Comparison of ENCODE assay signal across 17 cellular contexts in the genomic region with DNA sequence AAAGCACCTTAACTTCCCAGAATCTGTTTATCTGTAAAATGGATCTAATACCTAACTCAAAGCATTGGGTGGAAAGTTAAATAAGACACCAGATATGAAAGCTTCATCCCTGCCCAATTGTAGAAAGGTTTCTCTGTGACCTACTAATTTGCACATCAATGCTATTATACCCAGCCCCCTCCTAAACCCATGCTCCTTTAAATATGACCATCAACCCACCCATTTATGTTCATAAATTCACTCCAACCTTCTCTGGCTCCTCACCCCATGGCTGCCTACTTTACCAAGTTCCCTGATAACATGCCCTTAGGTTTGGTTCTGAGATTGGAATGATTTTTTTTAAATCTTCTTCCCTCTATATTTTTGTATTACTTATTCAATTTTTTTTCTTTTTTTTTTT. TPM values are rescaled to one million over a fixed set of nuclear protein-coding genes. Genes with fewer than 3 reads are reported as not detected.
DNase-seq lines count a peak whose midpoint lies in the region; ATAC-seq and TF ChIP-seq lines count a peak whose summit lies in the region.
"Had no signal": no experiment of that assay in that cellular context is flagged by ENCODE, and none has a peak within 500 bp of the region (broad histone marks: within the 10 kb centered on the region; RNA-seq: fewer than 3 reads in every experiment).

No MANE protein-coding gene starts in this region.

- no peak overlapping the region for H2AFZ ChIP-seq in DND-41 (ENCODE audit: low read depth, low read length)
- H2AFZ ChIP-seq in trophoblast cell (ENCODE audit: insufficient read depth, low read length, poor library complexity): no peak overlapping the region

- peaks cover 25% of the 10 kb centered on the region for H3K36me3 Mint-ChIP-seq in activated CD4-positive, alpha-beta T cell treated with anti-CD3 and anti-CD28 coated beads for 36 hours (ENCODE audit: low read depth)
- H3K36me3 Mint-ChIP-seq in activated CD4-positive, alpha-beta memory T cell treated with anti-CD3 and anti-CD28 coated beads, Interleukin-2, amount 10 ng/mL, durations not matched to agents 7 days and 5 days (ENCODE audit: low read depth): peaks cover 24% of the 10 kb centered on the region
- H3K36me3 Mint-ChIP-seq in naive thymus-derived CD4-positive, alpha-beta T cell: peaks cover 0 to 27% (median 8%) of the 10 kb centered on the region in 5 donors

- no peak overlapping the region for H4K8ac ChIP-seq in trophoblast cell (ENCODE audit: low read depth, low read length)

- H4K12ac ChIP-seq in trophoblast cell (ENCODE audit: low read depth, low read length): no peak overlapping the region

- H2BK5ac ChIP-seq in trophoblast cell (ENCODE audit: low read depth, low read length, poor library complexity): no peak overlapping the region

- peak overlapping the region; percentile 93 for H3K4me3 Mint-ChIP-seq in activated CD4-positive, alpha-beta T cell treated with anti-CD3 and anti-CD28 coated beads for 36 hours
- peak overlapping the region; percentile 19 for H3K4me3 Mint-ChIP-seq in activated CD4-positive, alpha-beta memory T cell treated with anti-CD3 and anti-CD28 coated beads, Interleukin-2, amount 10 ng/mL, durations not matched to agents 7 days and 5 days
- peak overlapping the region in 9 of 10 donors; percentile 15 to 98 (median 50) for H3K4me3 Mint-ChIP-seq in naive thymus-derived CD4-positive, alpha-beta T cell

- no peak overlapping the region for H2BK12ac ChIP-seq in trophoblast cell (ENCODE audit: low read length)

- no peaks in the 10 kb centered on the region for H3K27me3 Mint-ChIP-seq in activated CD4-positive, alpha-beta T cell treated with anti-CD3 and anti-CD28 coated beads for 36 hours
- no peaks in the 10 kb centered on the region for H3K27me3 Mint-ChIP-seq in activated CD4-positive, alpha-beta memory T cell treated with anti-CD3 and anti-CD28 coated beads, Interleukin-2, amount 10 ng/mL, durations not matched to agents 7 days and 5 days
- H3K27me3 Mint-ChIP-seq in naive thymus-derived CD4-positive, alpha-beta T cell: no peaks in the 10 kb centered on the region

- no peak overlapping the region for H3K27ac Mint-ChIP-seq in activated CD4-positive, alpha-beta T cell treated with anti-CD3 and anti-CD28 coated beads for 36 hours
- no peak overlapping the region for H3K27ac Mint-ChIP-seq in activated CD4-positive, alpha-beta memory T cell treated with anti-CD3 and anti-CD28 coated beads, Interleukin-2, amount 10 ng/mL, durations not matched to agents 7 days and 5 days
- H3K27ac Mint-ChIP-seq in naive thymus-derived CD4-positive, alpha-beta T cell: peak overlapping the region in 1 of 9 donors; percentile 66
- H3K27ac Mint-ChIP-seq: HFFc6 had no signal

- intact Hi-C loops in activated CD4-positive, alpha-beta T cell treated with anti-CD3 and anti-CD28 coated beads for 36 hours (cut with DNase I, micrococcal nuclease): loop anchor here in 1 of 2 experiments (5.0 kb wide), 1 partner anchor 756 kb away; a partner anchor contains a TSS
- intact Hi-C loops in naive thymus-derived CD4-positive, alpha-beta T cell (cut with micrococcal nuclease): no loop called here
- intact Hi-C loops in posterior cingulate gyrus (cut with DNase I): no loop called here

- DNase-seq in activated CD4-positive, alpha-beta T cell treated with anti-CD3 and anti-CD28 coated beads for 36 hours: no peak
- no peak for DNase-seq in activated CD4-positive, alpha-beta T cell treated with anti-CD3 and anti-CD28 coated beads, Interleukin-2, amount 50 U/mL, for 4 hours
- DNase-seq in DND-41 (no peak), posterior cingulate gyrus (no peak), trophoblast cell (no peak)
- DNase-seq in activated CD4-positive, alpha-beta memory T cell treated with anti-CD3 and anti-CD28 coated beads, Interleukin-2, amount 10 ng/mL, durations not matched to agents 7 days and 5 days: no peak
- DNase-seq in naive thymus-derived CD4-positive, alpha-beta T cell: no peak
- DNase-seq in activated effector memory CD4-positive, alpha-beta T cell treated with Interleukin-2 at 50 U/mL for 16 hours: no peak
- DNase-seq: activated CD8-positive, alpha-beta memory T cell treated with anti-CD3 and anti-CD28 coated beads, Interleukin-2, amount 50 U/mL, for 4 hours; DMS79 treated with DMSO at 0.1 percent for 48 hours; HFFc6; islet precursor cell; NCI-H2227 treated with DMSO at 0.1 percent for 48 hours; NK-92 treated with Interleukin-12 subunit alpha and Interleukin-12 subunit beta, amount 100 ng/mL, for 24 hours; stimulated activated naive CD4-positive, alpha-beta T cell; WERI-Rb-1 had no signal

- ATAC-seq in activated CD4-positive, alpha-beta T cell treated with anti-CD3 and anti-CD28 coated beads for 36 hours: no peak
- no peak for ATAC-seq in DND-41 (ENCODE audit: insufficient read depth, low read depth)
- no peak for ATAC-seq in naive thymus-derived CD4-positive, alpha-beta T cell

- H2BK120ac ChIP-seq in trophoblast cell (ENCODE audit: insufficient read depth, low read length, poor library complexity): no peak overlapping the region

- H3K4me3 ChIP-seq in DND-41 (ENCODE audit: low read depth in 1 of 2, low read length in 2 of 2): no peak overlapping the region; a peak in 1 of 4 replicates
- H3K4me3 ChIP-seq in naive thymus-derived CD4-positive, alpha-beta T cell (ENCODE audit: low read length): no peak overlapping the region
- no peak overlapping the region for H3K4me3 ChIP-seq in trophoblast cell (ENCODE audit: low read depth, low read length)

- peaks cover 31% of the 10 kb centered on the region for H3K4me1 Mint-ChIP-seq in activated CD4-positive, alpha-beta T cell treated with anti-CD3 and anti-CD28 coated beads for 36 hours
- H3K4me1 Mint-ChIP-seq in activated CD4-positive, alpha-beta memory T cell treated with anti-CD3 and anti-CD28 coated beads, Interleukin-2, amount 10 ng/mL, durations not matched to agents 7 days and 5 days: peaks cover 42% of the 10 kb centered on the region
- H3K4me1 Mint-ChIP-seq in naive thymus-derived CD4-positive, alpha-beta T cell: peaks cover 32 to 70% (median 48%) of the 10 kb centered on the region in 7 donors

- H3K4me1 ChIP-seq in DND-41 (ENCODE audit: insufficient read depth, low read length) (peaks cover 36% of the 10 kb centered on the region), trophoblast cell (ENCODE audit: control insufficient read depth in 1 of 2, insufficient read depth in 2 of 2, low read length in 2 of 2) (peaks cover 9 to 15% of the 10 kb centered on the region in 2 experiments)
- peaks cover 20 to 21% of the 10 kb centered on the region in 2 donors for H3K4me1 ChIP-seq in naive thymus-derived CD4-positive, alpha-beta T cell (ENCODE audit: control insufficient read depth in 2 of 2, insufficient read depth in 2 of 2, low read length in 2 of 2)

- peaks cover 35% of the 10 kb centered on the region for H3K36me3 ChIP-seq in DND-41 (ENCODE audit: insufficient read depth, low read length)
- peaks cover 0 to 40% (median 0%) of the 10 kb centered on the region in 3 experiments for H3K36me3 ChIP-seq in naive thymus-derived CD4-positive, alpha-beta T cell (ENCODE audit: control insufficient read depth in 2 of 3, insufficient read depth in 3 of 3, low read length in 3 of 3)
- peaks cover 5 to 13% of the 10 kb centered on the region in 2 experiments for H3K36me3 ChIP-seq in trophoblast cell (ENCODE audit: control insufficient read depth in 1 of 2, insufficient read depth in 2 of 2, low read length in 2 of 2)

- no peaks in the 10 kb centered on the region for H3K9me3 ChIP-seq in DND-41 (ENCODE audit: insufficient read depth, low read length, severe bottlenecking)
- H3K9me3 ChIP-seq in naive thymus-derived CD4-positive, alpha-beta T cell (ENCODE audit: control insufficient read depth in 2 of 3, low read length in 3 of 3): no peaks in the 10 kb centered on the region
- H3K9me3 ChIP-seq in trophoblast cell (ENCODE audit: insufficient read depth, low read depth, low read length): no peaks in the 10 kb centered on the region

- no peak overlapping the region for H3K23ac ChIP-seq in trophoblast cell (ENCODE audit: low read length)

- CTCF ChIA-PET in activated CD4-positive, alpha-beta T cell treated with anti-CD3 and anti-CD28 coated beads for 36 hours (lab: Charles Lee): interaction anchor here (0.6 kb wide), 1 partner anchor 938 kb away, joined by 4 read pairs; no protein-coding TSS in a partner anchor
- CTCF ChIA-PET in activated CD4-positive, alpha-beta memory T cell treated with anti-CD3 and anti-CD28 coated beads, Interleukin-2, amount 10 ng/mL, durations not matched to agents 7 days and 5 days (lab: Charles Lee): no interaction called here
- CTCF ChIA-PET in naive thymus-derived CD4-positive, alpha-beta T cell (lab: Charles Lee): no interaction called here

- H3K4ac ChIP-seq in trophoblast cell (ENCODE audit: low read depth, low read length): no peak overlapping the region

- H4K20me1 ChIP-seq in DND-41 (ENCODE audit: insufficient read depth, low read length): peaks cover 10% of the 10 kb centered on the region; the same call in 1 of the 2 replicates

- peaks cover 2% of the 10 kb centered on the region for H3K79me1 ChIP-seq in trophoblast cell (ENCODE audit: low read length)

- H3K27ac ChIP-seq in DND-41 (ENCODE audit: low read length) (no peak overlapping the region), trophoblast cell (ENCODE audit: low read depth, low read length) (no peak overlapping the region)
- H3K27ac ChIP-seq in naive thymus-derived CD4-positive, alpha-beta T cell (ENCODE audit: low read depth, low read length): no peak overlapping the region
- H3K27ac ChIP-seq: RWPE1, WERI-Rb-1 had no signal

- H3K4me2 ChIP-seq in DND-41 (ENCODE audit: insufficient read depth, low read length): peak overlapping the region; percentile 42; the same call in 1 of the 2 replicates
- H3K4me2 ChIP-seq in trophoblast cell (ENCODE audit: low read length): no peak overlapping the region

- TF ChIP-seq CTCF in DND-41 (IDR thresholded peaks at IDR 0.05; ENCODE audit: borderline replicate concordance, extremely low read depth, low read length, poor library complexity, severe bottlenecking): no peak

- no peak overlapping the region for H3K14ac ChIP-seq in trophoblast cell (ENCODE audit: low read length)

- H3K18ac ChIP-seq in trophoblast cell (ENCODE audit: low read length): no peak overlapping the region

- no peaks in the 10 kb centered on the region for H3K27me3 ChIP-seq in DND-41 (ENCODE audit: insufficient read depth, low read length, poor library complexity)
- H3K27me3 ChIP-seq in naive thymus-derived CD4-positive, alpha-beta T cell (ENCODE audit: control insufficient read depth in 2 of 2, insufficient read depth in 2 of 2, low read length in 2 of 2): no peaks in the 10 kb centered on the region
- H3K27me3 ChIP-seq in trophoblast cell (ENCODE audit: insufficient read depth, low read length): no peaks in the 10 kb centered on the region

- no peak overlapping the region for H4K91ac ChIP-seq in trophoblast cell (ENCODE audit: low read depth, low read length)

- POLR2A ChIA-PET in activated CD4-positive, alpha-beta T cell treated with anti-CD3 and anti-CD28 coated beads for 36 hours (lab: Charles Lee): no interaction called here
- POLR2A ChIA-PET in activated CD4-positive, alpha-beta memory T cell treated with anti-CD3 and anti-CD28 coated beads, Interleukin-2, amount 10 ng/mL, durations not matched to agents 7 days and 5 days (lab: Charles Lee): interaction anchor here (1.2 to 3.1 kb wide), 2 partner anchors 40 to 44 kb away, joined by 5 to 30 read pairs; a partner anchor contains a TSS
- POLR2A ChIA-PET in naive thymus-derived CD4-positive, alpha-beta T cell (lab: Charles Lee): interaction anchor here (0.7 to 1.3 kb wide), 2 partner anchors 14 to 41 kb away, joined by 3 read pairs; no protein-coding TSS in a partner anchor

- H3K79me2 ChIP-seq in DND-41 (ENCODE audit: insufficient read depth, low read length) (peaks cover 69% of the 10 kb centered on the region), trophoblast cell (ENCODE audit: control insufficient read depth, insufficient read depth, low read length, poor library complexity) (peaks cover 4% of the 10 kb centered on the region)

- H3K9ac ChIP-seq in DND-41 (ENCODE audit: low read depth, low read length) (no peak overlapping the region), trophoblast cell (ENCODE audit: low read length) (no peak overlapping the region)

- no peak overlapping the region for H2AK5ac ChIP-seq in trophoblast cell (ENCODE audit: low read length)

- H3K9me3 Mint-ChIP-seq in activated CD4-positive, alpha-beta T cell treated with anti-CD3 and anti-CD28 coated beads for 36 hours (ENCODE audit: low read depth): no peaks in the 10 kb centered on the region
- H3K9me3 Mint-ChIP-seq in activated CD4-positive, alpha-beta memory T cell treated with anti-CD3 and anti-CD28 coated beads, Interleukin-2, amount 10 ng/mL, durations not matched to agents 7 days and 5 days: no peaks in the 10 kb centered on the region
- H3K9me3 Mint-ChIP-seq in naive thymus-derived CD4-positive, alpha-beta T cell: no peaks in the 10 kb centered on the region
- H3K9me3 Mint-ChIP-seq: HFFc6 had no signal

RNA-seq across cellular contexts. Expression of a gene that starts 1.9 kb away (rescaled TPM):
- total RNA-seq in activated CD4-positive, alpha-beta T cell treated with anti-CD3 and anti-CD28 coated beads for 36 hours: 10 to 100 TPM; 65.6 to 74.3 TPM
- total RNA-seq in activated CD4-positive, alpha-beta memory T cell treated with anti-CD3 and anti-CD28 coated beads, Interleukin-2, amount 10 ng/mL, durations not matched to agents 7 days and 5 days: 10 to 100 TPM; 47.4 to 49.8 TPM
- total RNA-seq in naive thymus-derived CD4-positive, alpha-beta T cell: 10 to 100 TPM; 11.1 to 27.4 (median 21.0) TPM
- polyA plus RNA-seq in naive thymus-derived CD4-positive, alpha-beta T cell: 10 to 100 TPM; 19.7 to 26.4 TPM
- 28.2 and 29.5 TPM in 2 replicates for polyA plus RNA-seq in trophoblast cell (2013)

RNA-seq across cellular contexts. Expression of a gene that starts 2.0 kb away (rescaled TPM):
- total RNA-seq in activated CD4-positive, alpha-beta T cell treated with anti-CD3 and anti-CD28 coated beads for 36 hours: 1 to 10 TPM; 3.3 to 3.8 TPM
- total RNA-seq in activated CD4-positive, alpha-beta memory T cell treated with anti-CD3 and anti-CD28 coated beads, Interleukin-2, amount 10 ng/mL, durations not matched to agents 7 days and 5 days: 1 to 10 TPM; 6.6 to 7.4 TPM
- 10 to 100 TPM in 2 of 5 experiments, 1 to 10 TPM in 3; 6.3 to 16.1 (median 8.0) TPM for total RNA-seq in naive thymus-derived CD4-positive, alpha-beta T cell
- polyA plus RNA-seq in naive thymus-derived CD4-positive, alpha-beta T cell: 1 to 10 TPM; 2.0 to 8.7 TPM
- 2.8 and 2.9 TPM in 2 replicates for polyA plus RNA-seq in trophoblast cell (2013)

RNA-seq across cellular contexts. Expression of a gene that starts 40.1 kb away (rescaled TPM):
- total RNA-seq in activated CD4-positive, alpha-beta T cell treated with anti-CD3 and anti-CD28 coated beads for 36 hours: 10 to 100 TPM; 14.6 to 25.3 TPM
- 10 to 100 TPM; 15.2 to 16.0 TPM for total RNA-seq in activated CD4-positive, alpha-beta memory T cell treated with anti-CD3 and anti-CD28 coated beads, Interleukin-2, amount 10 ng/mL, durations not matched to agents 7 days and 5 days
- 10 to 100 TPM; 10.0 to 22.8 (median 17.8) TPM for total RNA-seq in naive thymus-derived CD4-positive, alpha-beta T cell
- polyA plus RNA-seq in naive thymus-derived CD4-positive, alpha-beta T cell: 10 to 100 TPM; 46.2 to 47.5 TPM
- polyA plus RNA-seq in trophoblast cell (2013): 13.7 and 14.5 TPM in 2 replicates

Comparison
In these comparisons a context has a peak if more than half of its experiments do, and no peak if none do; other contexts are left out.
1. H3K4me3 Mint-ChIP-seq: peak in every context shown above with its lines; median percentile 93 in activated CD4-positive, alpha-beta T cell treated with anti-CD3 and anti-CD28 coated beads for 36 hours; 50 in naive thymus-derived CD4-positive, alpha-beta T cell; 19 in activated CD4-positive, alpha-beta memory T cell treated with anti-CD3 and anti-CD28 coated beads, Interleukin-2, amount 10 ng/mL, durations not matched to agents 7 days and 5 days.